ENCODE assay signal across 8 cellular contexts in the genomic region with DNA sequence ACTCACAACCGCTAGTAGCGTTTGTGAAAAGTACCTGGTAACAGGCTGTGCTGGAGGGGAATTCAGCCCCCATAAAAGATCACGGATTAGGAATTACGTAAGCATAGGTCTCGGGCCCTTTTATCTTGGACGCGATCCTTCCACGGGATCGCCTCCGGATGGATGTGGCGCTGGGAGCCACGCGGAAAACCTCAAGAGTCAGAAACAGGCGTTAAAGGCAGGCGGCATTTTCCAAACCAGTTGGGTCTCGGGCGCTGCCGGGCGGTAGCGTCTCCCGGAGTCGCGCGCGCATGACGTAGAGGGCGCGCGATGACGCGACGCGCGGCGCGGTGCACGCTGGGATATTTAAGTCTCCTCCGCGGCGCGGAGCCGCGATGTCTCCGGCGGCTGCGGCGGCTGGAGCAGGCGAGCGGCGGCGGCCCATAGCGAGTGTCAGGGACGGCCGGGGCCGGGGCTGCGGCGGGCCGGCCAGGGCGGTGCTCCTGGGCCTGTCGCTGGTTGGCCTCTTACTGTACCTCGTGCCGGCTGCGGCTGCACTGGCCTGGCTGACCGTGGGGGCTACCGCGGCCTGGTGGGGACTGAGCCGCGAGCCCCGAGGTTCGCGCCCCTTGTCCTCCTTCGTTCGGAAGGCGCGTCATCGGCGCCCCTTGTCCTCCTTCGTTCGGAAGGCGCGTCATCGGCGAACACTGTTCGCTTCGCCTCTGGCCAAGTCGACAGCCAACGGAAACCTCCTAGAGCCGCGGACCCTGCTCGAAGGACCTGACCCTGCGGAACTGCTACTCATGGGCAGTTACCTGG. TPM values are rescaled to one million over a fixed set of nuclear protein-coding genes. Genes with fewer than 3 reads are reported as not detected.
A peak's percentile ranks its signal among the peaks of the same experiment; 100 is the strongest.
DNase-seq lines count a peak whose midpoint lies in the region; ATAC-seq and TF ChIP-seq lines count a peak whose summit lies in the region.

A gene (plus strand): TSS at position 348 of the 798 bp plus-strand sequence. CDS start 27 bp downstream, at position 375.

- peak within 1 kb of the TSS; percentile 94 for H3K9ac ChIP-seq in rectal smooth muscle tissue (ENCODE audit: low read length)

- H3K9me3 ChIP-seq in right cardiac atrium (ENCODE audit: control insufficient read depth, low read length) (no peaks in the 10 kb centered on the region), vagina (no peaks in the 10 kb centered on the region)

- H3K36me3 ChIP-seq in rectal smooth muscle tissue (ENCODE audit: control insufficient read depth, insufficient read depth, low read length) (peaks cover 9% of the 10 kb centered on the region), vagina (peaks cover 5 to 32% of the 10 kb centered on the region in 2 donors)

- H3K4me3 ChIP-seq in right cardiac atrium (ENCODE audit: low read length) (peak within 1 kb of the TSS; percentile 83), rectal smooth muscle tissue (ENCODE audit: low read length) (peak within 1 kb of the TSS; percentile 97), vagina (peak within 1 kb of the TSS; percentile 74 to 81)

- under 1% methylated on average over 91 of the region's 91 CpGs for WGBS in right cardiac atrium

- H3K27me3 ChIP-seq in right cardiac atrium (ENCODE audit: control insufficient read depth, insufficient read depth) = no peaks in the 10 kb centered on the region
- H3K27me3 ChIP-seq in rectal smooth muscle tissue (ENCODE audit: control insufficient read depth, insufficient read depth, low read length) = no peaks in the 10 kb centered on the region
- H3K27me3 ChIP-seq in vagina = no peaks in the 10 kb centered on the region

- H3K4me1 ChIP-seq in right cardiac atrium (ENCODE audit: control insufficient read depth, insufficient read depth, low read length) (no peaks in the 10 kb centered on the region), rectal smooth muscle tissue (ENCODE audit: control insufficient read depth, insufficient read depth, low read length) (peaks cover 10% of the 10 kb centered on the region), vagina (peaks cover 27% of the 10 kb centered on the region)

- peak in 1 of 2 donors; percentile 3 for TF ChIP-seq POLR2A in vagina (IDR thresholded peaks at IDR 0.05)

- intact Hi-C loops in right cardiac atrium (cut with DNase I) (no loop called here), vagina (cut with DNase I) (no loop called here)

- TF ChIP-seq CTCF in vagina (IDR thresholded peaks at IDR 0.05) = no peak

- ATAC-seq in GM18498 (IDR thresholded peaks at IDR 0.05; ENCODE audit: unreplicated experiment) (peak; percentile 88), HG02852 (IDR thresholded peaks at IDR 0.05; ENCODE audit: unreplicated experiment) (peak; percentile 85), right cardiac atrium (peak; percentile 96 to 97)

- DNase-seq in NCI-H146 treated with DMSO at 0.1 percent for 48 hours (lab: John Stamatoyannopoulos, UW; ENCODE audit: unreplicated experiment) (peak; percentile 52), T-helper 2 cell (peak; percentile 69 to 92 (median 77)), right cardiac atrium (peak; percentile 84 to 94 (median 93)), vagina (ENCODE audit: extremely low spot score in 2 of 2) (peak; percentile 82 to 89)

- H3K27ac ChIP-seq in angular gyrus (ENCODE audit: low read depth, low read length) (peak within 1 kb of the TSS; percentile 88), right cardiac atrium (ENCODE audit: low read length) (peak within 1 kb of the TSS; percentile 22), rectal smooth muscle tissue (ENCODE audit: low read depth, low read length) (peak within 1 kb of the TSS; percentile 93), vagina (peak within 1 kb of the TSS; percentile 84)

RNA-seq across cellular contexts. Expression of the gene that starts here (rescaled TPM):
- total RNA-seq in right cardiac atrium (10 to 100 TPM; 19.0 to 29.5 (median 25.4) TPM), vagina (21.9 TPM)
- 13.1 TPM for polyA plus RNA-seq in right cardiac atrium

Comparison
In these comparisons a context has a peak if more than half of its experiments do, and no peak if none do; other contexts are left out.
1. Peak in every context shown above with its lines: DNase-seq, ATAC-seq, H3K4me3 ChIP-seq and H3K27ac ChIP-seq.
2. H3K27ac ChIP-seq: peak in every context shown above with its lines; median percentile 93 in rectal smooth muscle tissue; 88 in angular gyrus; 84 in vagina; 22 in right cardiac atrium.